8 cellular contexts compared by ENCODE assay signal in the genomic region with DNA sequence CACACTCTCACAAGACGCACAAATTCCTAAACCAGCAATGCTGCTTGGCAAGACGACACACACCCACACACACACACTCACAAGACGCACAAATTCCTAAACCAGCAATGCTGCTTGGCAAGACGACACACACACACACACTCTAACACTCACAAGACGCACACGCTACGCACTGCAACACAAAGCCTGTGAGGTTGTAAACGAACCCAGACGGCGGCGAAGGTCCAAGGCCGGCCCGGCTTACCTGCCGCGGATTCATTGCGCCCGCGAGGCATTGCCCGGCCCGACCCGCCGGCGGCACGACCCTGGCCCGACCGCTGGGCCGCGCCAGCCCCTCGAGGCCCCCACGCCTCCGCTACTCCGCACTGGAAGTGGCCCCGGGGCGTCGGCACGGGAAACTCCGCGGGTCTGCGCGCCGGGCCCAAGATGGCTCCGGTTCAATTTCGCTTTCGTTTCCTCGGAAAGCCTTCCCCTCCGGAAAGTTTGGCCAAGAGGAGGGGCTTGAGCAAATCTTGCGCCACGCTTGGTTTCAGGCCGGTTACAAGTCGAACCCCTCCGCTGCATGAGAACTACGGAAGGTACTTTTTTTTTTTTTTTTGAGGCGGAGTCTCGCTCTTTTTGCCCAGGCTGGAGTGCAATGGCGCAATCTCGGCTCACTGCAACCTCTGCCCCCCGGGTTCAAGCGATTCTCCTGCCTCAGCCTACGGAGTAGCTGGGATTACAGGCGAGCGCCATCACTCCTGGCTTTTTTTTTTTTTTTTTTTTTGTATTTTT. TPM values are rescaled to one million over a fixed set of nuclear protein-coding genes. Genes with fewer than 3 reads are reported as not detected.
DNase-seq lines count a peak whose midpoint lies in the region; ATAC-seq and TF ChIP-seq lines count a peak whose summit lies in the region.

TSS of gene ADAR (minus strand) at position 439 of the 774 bp plus-strand sequence. CDS start at position 259, 180 bp downstream.

- TF ChIP-seq CTCF in RWPE2 (IDR thresholded peaks at IDR 0.05; ENCODE audit: poor library complexity, severe bottlenecking) = no peak
- TF ChIP-seq CTCF in nephron (IDR thresholded peaks at IDR 0.05; ENCODE audit: unreplicated experiment in 3 of 3) = no peak

- H3K36me3 ChIP-seq in RWPE2 (ENCODE audit: low read depth) = peaks cover 11% of the 10 kb centered on the region

- peaks cover 67% of the 10 kb centered on the region for H3K4me1 Mint-ChIP-seq in activated T-helper 17 cell treated with anti-CD3 and anti-CD28 coated beads, Interleukin-2, amount 50 U/mL, for 72 hours
- peaks cover 43% of the 10 kb centered on the region for H3K4me1 Mint-ChIP-seq in nephron

- no peaks in the 10 kb centered on the region for H3K9me3 ChIP-seq in RWPE2 (ENCODE audit: severe bottlenecking)

- peak within 1 kb of the TSS; percentile 74 for H3K4me3 ChIP-seq in RWPE2 (ENCODE audit: severe bottlenecking)

- H3K27ac Mint-ChIP-seq in activated T-helper 17 cell treated with anti-CD3 and anti-CD28 coated beads, Interleukin-2, amount 50 U/mL, for 72 hours = peak within 1 kb of the TSS; percentile 88
- peak within 1 kb of the TSS; percentile 95 to 99 (median 98) for H3K27ac Mint-ChIP-seq in nephron

- peak within 1 kb of the TSS; percentile 82 for H3K27ac ChIP-seq in RWPE2 (ENCODE audit: poor library complexity, severe bottlenecking)

- ATAC-seq in GM21619 (IDR thresholded peaks at IDR 0.05; ENCODE audit: unreplicated experiment) (peak; percentile 57), RWPE2 (ENCODE audit: low read depth) (peak; percentile 75)
- ATAC-seq in activated T-helper 17 cell treated with anti-CD3 and anti-CD28 coated beads, Interleukin-2, amount 50 U/mL, for 72 hours (replicated peaks) = peak; percentile 72
- peak; percentile 76 for ATAC-seq in stimulated activated naive CD8-positive, alpha-beta T cell treated with anti-CD3 and anti-CD28 coated beads, Interleukin-15, Interleukin-2, amounts not matched to agents 100 U/mL and 50 U/mL, for 24 hours

- H3K27me3 Mint-ChIP-seq in activated T-helper 17 cell treated with anti-CD3 and anti-CD28 coated beads, Interleukin-2, amount 50 U/mL, for 72 hours = no peaks in the 10 kb centered on the region
- no peaks in the 10 kb centered on the region for H3K27me3 Mint-ChIP-seq in nephron (ENCODE audit: low read depth)

- H3K9me3 Mint-ChIP-seq in activated T-helper 17 cell treated with anti-CD3 and anti-CD28 coated beads, Interleukin-2, amount 50 U/mL, for 72 hours = no peaks in the 10 kb centered on the region
- H3K9me3 Mint-ChIP-seq in nephron = no peaks in the 10 kb centered on the region

- peaks cover 5% of the 10 kb centered on the region for H3K4me1 ChIP-seq in RWPE2 (ENCODE audit: insufficient read depth, poor library complexity, severe bottlenecking)

- peak; percentile 69 for DNase-seq in DMS153 (lab: John Stamatoyannopoulos, UW)
- peak; percentile 96 for DNase-seq in KBM-7
- peak; percentile 90 for DNase-seq in RWPE2 (ENCODE audit: low spot score)
- DNase-seq in fibroblast of peridontal ligament (ENCODE audit: extremely low read depth) = peak; percentile 98
- peak; percentile 89 for DNase-seq in stimulated activated naive CD8-positive, alpha-beta T cell treated with anti-CD3 and anti-CD28 coated beads, Interleukin-15, Interleukin-2, amounts not matched to agents 100 U/mL and 50 U/mL, for 24 hours

- H3K27me3 ChIP-seq in RWPE2 (ENCODE audit: insufficient read depth, poor library complexity, severe bottlenecking) = no peaks in the 10 kb centered on the region

- H3K36me3 Mint-ChIP-seq in activated T-helper 17 cell treated with anti-CD3 and anti-CD28 coated beads, Interleukin-2, amount 50 U/mL, for 72 hours (ENCODE audit: low read depth) = peaks cover 50% of the 10 kb centered on the region
- H3K36me3 Mint-ChIP-seq in nephron (ENCODE audit: low read depth) = peaks cover 17% of the 10 kb centered on the region

- peak within 1 kb of the TSS; percentile 88 for H3K4me3 Mint-ChIP-seq in activated T-helper 17 cell treated with anti-CD3 and anti-CD28 coated beads, Interleukin-2, amount 50 U/mL, for 72 hours
- peak within 1 kb of the TSS; percentile 89 to 96 (median 95) for H3K4me3 Mint-ChIP-seq in nephron

- in situ Hi-C loops in KBM-7 (cut with MboI; ENCODE audit: low pct_unique_long_range_greater_than_20kb, low sequenced_read_pairs) = no loop called here

RNA-seq across cellular contexts. Expression of gene ADAR, which starts in this region (rescaled TPM):
- total RNA-seq in activated T-helper 17 cell treated with anti-CD3 and anti-CD28 coated beads, Interleukin-2, amount 50 U/mL, for 72 hours = 100 to 1,000 TPM; 185 to 213 TPM

Comparison
In these comparisons a context has a peak if more than half of its experiments do, and no peak if none do; other contexts are left out.
1. Peak in every context shown above with its lines: DNase-seq, ATAC-seq, H3K4me3 ChIP-seq and H3K27ac ChIP-seq.